In genomic region chr13:101155920-101156319, GRCh38 we compare ENCODE assay signal across 11 cellular contexts.
A peak's percentile ranks its signal among the peaks of the same experiment; 100 is the strongest.
DNase-seq lines count a peak whose midpoint lies in the region; ATAC-seq, FAIRE-seq and TF ChIP-seq lines count a peak whose summit lies in the region.
"Had no signal": no experiment of that assay in that cellular context is flagged by ENCODE, and none has a peak within 500 bp of the region (broad histone marks: within the 10 kb centered on the region; RNA-seq: fewer than 3 reads in every experiment).

No MANE protein-coding gene starts in this region.

- H3K36me3 Mint-ChIP-seq in CD14-positive monocyte = no peaks in the 10 kb centered on the region

- TF ChIP-seq CTCF in CD14-positive monocyte (IDR thresholded peaks at IDR 0.05) (peak; percentile 34), suprapubic skin (IDR thresholded peaks at IDR 0.05) (no peak), pancreas (IDR thresholded peaks at IDR 0.05) (peak in 2 of 4 donors; percentile 10 to 11)

- intact Hi-C loops in CD14-positive monocyte (cut with micrococcal nuclease) (no loop called here), pancreas (cut with DNase I) (no loop called here)

- FAIRE-seq in pancreas (lab: Jason Lieb, UNC) (no peak), GM19239 (lab: Jason Lieb, UNC) (no peak)

- no peaks in the 10 kb centered on the region for H3K9me3 ChIP-seq in suprapubic skin
- H3K9me3 ChIP-seq in pancreas = no peaks in the 10 kb centered on the region

- ATAC-seq in GM21786 (IDR thresholded peaks at IDR 0.05; ENCODE audit: unreplicated experiment) (peak; percentile 66), pancreas (no peak), GM19395 (IDR thresholded peaks at IDR 0.05; ENCODE audit: unreplicated experiment) (no peak)

- WGBS in suprapubic skin = 56% methylated on average over 2 of the region's 2 CpGs
- 48 to 63% methylated on average over 2 of the region's 2 CpGs for WGBS in pancreas, 2 donors

- peaks cover 0 to 8% (median 3%) of the 10 kb centered on the region in 3 donors for H3K27me3 Mint-ChIP-seq in CD14-positive monocyte (ENCODE audit: low read depth in 3 of 3)

- H3K27ac Mint-ChIP-seq in CD14-positive monocyte = no peak overlapping the region

- peaks cover 7% of the 10 kb centered on the region for H3K27me3 ChIP-seq in suprapubic skin
- no peaks in the 10 kb centered on the region for H3K27me3 ChIP-seq in pancreas

- no peak for TF ChIP-seq EP300 in suprapubic skin (IDR thresholded peaks at IDR 0.05)

- TF ChIP-seq POLR2A in suprapubic skin (IDR thresholded peaks at IDR 0.05) = no peak

- H3K9me3 Mint-ChIP-seq in CD14-positive monocyte = no peaks in the 10 kb centered on the region

- in situ Hi-C loops in SK-MEL-5 (cut with HindIII; ENCODE audit: low pct_unique_long_range_greater_than_20kb, low sequenced_read_pairs) = no loop called here

- no peaks in the 10 kb centered on the region for H3K36me3 ChIP-seq in suprapubic skin
- H3K36me3 ChIP-seq in pancreas = no peaks in the 10 kb centered on the region

- DNase-seq in CD14-positive monocyte (ENCODE audit: low spot score) (no peak), SK-MEL-5 (ENCODE audit: low read depth, low spot score) (peak; percentile 17), iPS-NIHi11 (ENCODE audit: low spot score) (peak; percentile 16), suprapubic skin (ENCODE audit: low spot score in 2 of 2) (no peak), pancreas (no peak), GM19239 (ENCODE audit: insufficient read length, low spot score) (no peak)
- DNase-seq: activated CD8-positive, alpha-beta memory T cell treated with anti-CD3 and anti-CD28 coated beads, Interleukin-2, amount 50 U/mL, for 48 hours; cerebellar nuclear complex; NCI-H187 had no signal

- no peak overlapping the region for H3K4me3 Mint-ChIP-seq in CD14-positive monocyte

- H3K4me1 Mint-ChIP-seq in CD14-positive monocyte = no peaks in the 10 kb centered on the region

- H3K27ac ChIP-seq in suprapubic skin (no peak overlapping the region), pancreas (no peak overlapping the region)

- no peaks in the 10 kb centered on the region for H3K4me1 ChIP-seq in suprapubic skin
- no peaks in the 10 kb centered on the region for H3K4me1 ChIP-seq in pancreas

- H3K4me3 ChIP-seq in suprapubic skin = no peak overlapping the region
- H3K4me3 ChIP-seq in pancreas = no peak overlapping the region

Comparison
In these comparisons a context has a peak if more than half of its experiments do, and no peak if none do; other contexts are left out.
1. DNase-seq: peak in SK-MEL-5 (single experiment) and iPS-NIHi11 (single experiment); none in CD14-positive monocyte (single experiment), suprapubic skin (0 of 2), pancreas (0 of 6) and GM19239 (single experiment).